In the genomic region with DNA sequence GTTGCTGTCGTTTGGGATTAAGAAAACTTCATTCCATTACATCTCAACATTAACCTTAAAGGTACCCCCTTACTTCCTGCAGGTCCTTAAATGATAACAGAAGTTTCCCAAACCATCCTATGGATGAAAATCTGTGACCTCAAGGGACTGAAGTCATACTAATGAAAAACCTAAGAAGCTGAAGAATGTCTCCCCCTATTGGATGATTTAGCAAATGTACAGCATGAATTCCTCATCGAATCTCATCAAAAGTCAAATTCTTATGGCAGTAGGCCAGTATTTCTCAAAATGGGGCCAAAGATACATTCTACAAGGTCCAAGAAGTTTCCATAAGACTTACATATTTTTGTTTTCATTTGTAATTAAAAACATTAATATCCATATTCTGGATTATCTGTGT, we compare ENCODE assay signal across 9 cellular contexts. TPM values are rescaled to one million over a fixed set of nuclear protein-coding genes. Genes with fewer than 3 reads are reported as not detected.
DNase-seq lines count a peak whose midpoint lies in the region; ATAC-seq, FAIRE-seq and TF ChIP-seq lines count a peak whose summit lies in the region.
"Had no signal": no experiment of that assay in that cellular context is flagged by ENCODE, and none has a peak within 500 bp of the region (broad histone marks: within the 10 kb centered on the region; RNA-seq: fewer than 3 reads in every experiment).

No MANE protein-coding gene starts in this region.

- no peak for FAIRE-seq in bronchial epithelial cell (lab: Jason Lieb, UNC)

- TF ChIP-seq EP300 in sigmoid colon (IDR thresholded peaks at IDR 0.05) = no peak

- H3K4me3 Mint-ChIP-seq in nephron = no peak overlapping the region

- peak; percentile 68 for DNase-seq in EH (ENCODE audit: low read depth)
- peak; percentile 36 for DNase-seq in M059J (ENCODE audit: low read depth)
- peak; percentile 47 for DNase-seq in bronchial epithelial cell (ENCODE audit: low read depth)
- no peak for DNase-seq in SKM-1 (lab: John Stamatoyannopoulos, UW; ENCODE audit: unreplicated experiment)
- no peak for DNase-seq in sigmoid colon

- H3K4me3 ChIP-seq in bronchial epithelial cell (ENCODE audit: low read depth, low read length) (no peak overlapping the region), sigmoid colon (no peak overlapping the region)

- intact Hi-C loops in sigmoid colon (cut with DNase I) = no loop called here

- no peak for ATAC-seq in GM18909 (IDR thresholded peaks at IDR 0.05; ENCODE audit: poor library complexity, unreplicated experiment)
- no peak for ATAC-seq in HG03159 (IDR thresholded peaks at IDR 0.05; ENCODE audit: unreplicated experiment)
- ATAC-seq: activated naive CD4-positive, alpha-beta T cell treated with anti-CD3 and anti-CD28 coated beads, Interleukin-2, amount 50 U/mL, for 72 hours had no signal

- WGBS in sigmoid colon, 2 donors = 60 to 85% methylated on average over 2 of the region's 2 CpGs

- TF ChIP-seq POLR2A in sigmoid colon (IDR thresholded peaks at IDR 0.05) = no peak

- H3K27me3 Mint-ChIP-seq in nephron (ENCODE audit: low read depth) = no peaks in the 10 kb centered on the region

- H3K36me3 Mint-ChIP-seq in nephron (ENCODE audit: low read depth) = peaks cover 67% of the 10 kb centered on the region

- peak overlapping the region in 1 of 3 experiments; percentile 3 for H3K27ac Mint-ChIP-seq in nephron
- H3K27ac Mint-ChIP-seq: activated naive CD4-positive, alpha-beta T cell treated with anti-CD3 and anti-CD28 coated beads, Interleukin-2, amount 50 U/mL, for 72 hours had no signal

- H3K9me3 ChIP-seq in sigmoid colon = no peaks in the 10 kb centered on the region

- H3K4me1 Mint-ChIP-seq in nephron = peaks cover 37% of the 10 kb centered on the region

- peaks cover 0 to 28% (median 18%) of the 10 kb centered on the region in 4 donors for H3K4me1 ChIP-seq in sigmoid colon

- H3K27ac ChIP-seq in sigmoid colon = no peak overlapping the region

- H3K36me3 ChIP-seq in bronchial epithelial cell (ENCODE audit: control insufficient read depth, insufficient read depth, low read length) (peaks cover 17% of the 10 kb centered on the region), sigmoid colon (peaks cover 7 to 63% (median 21%) of the 10 kb centered on the region in 4 donors)

- TF ChIP-seq CTCF in bronchial epithelial cell (IDR thresholded peaks at IDR 0.05; ENCODE audit: insufficient read depth, low read length, severe bottlenecking) (peak; percentile 29), nephron (IDR thresholded peaks at IDR 0.05; ENCODE audit: unreplicated experiment in 3 of 3) (peak; percentile 25 to 55 (median 25)), sigmoid colon (IDR thresholded peaks at IDR 0.05) (peak in 1 of 4 experiments; percentile 18)

- H3K27me3 ChIP-seq in bronchial epithelial cell (ENCODE audit: control insufficient read depth, insufficient read depth, low read length) (no peaks in the 10 kb centered on the region), sigmoid colon (no peaks in the 10 kb centered on the region)

- no peaks in the 10 kb centered on the region for H3K9me3 Mint-ChIP-seq in nephron
- H3K9me3 Mint-ChIP-seq: activated naive CD4-positive, alpha-beta T cell treated with anti-CD3 and anti-CD28 coated beads, Interleukin-2, amount 50 U/mL, for 72 hours had no signal

RNA-seq across cellular contexts. Expression of gene SCO1, which starts 13.5 kb away (rescaled TPM):
- total RNA-seq in M059J (2014; rRNA removed; shearing (Covaris generic)) = 19.9 and 29.5 TPM in 2 replicates
- total RNA-seq in bronchial epithelial cell (24.2 and 26.8 TPM in 2 replicates), sigmoid colon (10 to 100 TPM; 12.2 to 22.1 (median 17.9) TPM)
- 10 to 100 TPM; 24.0 to 37.5 (median 26.7) TPM for polyA plus RNA-seq in sigmoid colon

RNA-seq across cellular contexts. Expression of gene ADPRM, which starts 13.5 kb away (rescaled TPM):
- 3.5 and 9.5 TPM in 2 replicates for total RNA-seq in M059J (2014; rRNA removed; shearing (Covaris generic))
- total RNA-seq in bronchial epithelial cell = 14.1 and 20.5 TPM in 2 replicates
- 10 to 100 TPM in 3 of 4 donors, 1 to 10 TPM in 1; 7.6 to 16.6 (median 15.3) TPM for total RNA-seq in sigmoid colon
- 10 to 100 TPM in 2 of 3 donors, 1 to 10 TPM in 1; 7.4 to 11.4 (median 10.7) TPM for polyA plus RNA-seq in sigmoid colon

RNA-seq across cellular contexts. Expression of gene MYH3, which starts 26.7 kb away (rescaled TPM):
- under 0.01 and 0.30 TPM in 2 replicates for total RNA-seq in M059J (2014; rRNA removed; shearing (Covaris generic))
- 1.1 and 1.4 TPM in 2 replicates for total RNA-seq in bronchial epithelial cell
- 100 to 1,000 TPM in 1 of 4 donors, 1 to 10 TPM in 2, under 1 TPM in 1; 0.82 to 108 (median 2.0) TPM for total RNA-seq in sigmoid colon
- polyA plus RNA-seq in sigmoid colon = 1 to 10 TPM in 2 of 3 donors, under 1 TPM in 1; 0.23 to 2.9 (median 1.2) TPM

RNA-seq across cellular contexts. Expression of gene TMEM220, which starts 46.0 kb away (rescaled TPM):
- 0.32 TPM in 1 of 2 replicates, not detected in the other for total RNA-seq in M059J (2014; rRNA removed; shearing (Covaris generic))
- total RNA-seq in bronchial epithelial cell (0.79 and 0.90 TPM in 2 replicates), sigmoid colon (10 to 100 TPM in 2 of 4 donors, 1 to 10 TPM in 2; 9.1 to 16.8 (median 12.2) TPM)
- polyA plus RNA-seq in sigmoid colon = 10 to 100 TPM in 2 of 3 donors, 1 to 10 TPM in 1; 8.3 to 22.7 (median 13.2) TPM

Comparison
In these comparisons a context has a peak if more than half of its experiments do, and no peak if none do; other contexts are left out.
1. DNase-seq: peak in EH (single experiment), M059J (single experiment) and bronchial epithelial cell (single experiment); none in SKM-1 (single experiment) and sigmoid colon (single experiment).